20 cellular contexts compared by ENCODE assay signal in the genomic region with DNA sequence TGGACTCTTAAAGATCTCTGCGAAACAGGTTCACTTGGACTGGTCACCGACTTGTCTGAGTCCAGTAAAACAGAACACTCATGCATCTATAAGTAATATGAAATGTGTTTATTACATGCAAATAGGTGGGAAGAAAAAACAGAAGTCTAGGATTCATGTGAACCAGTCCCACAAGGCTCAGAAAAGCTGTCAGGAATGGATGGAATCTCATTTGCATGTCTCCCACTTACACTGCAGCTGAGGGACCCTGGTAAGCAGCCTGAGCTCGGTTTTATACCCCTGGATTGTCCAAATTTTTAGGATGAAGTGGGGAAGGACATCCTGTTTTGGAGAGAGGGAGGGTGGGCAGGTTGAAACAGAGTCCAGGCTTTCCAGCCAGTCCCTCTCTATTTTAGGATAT.
"Had no signal": no experiment of that assay in that cellular context is flagged by ENCODE, and none has a peak within 500 bp of the region (broad histone marks: within the 10 kb centered on the region; RNA-seq: fewer than 3 reads in every experiment).

No MANE protein-coding gene starts in this region.

- FAIRE-seq: RCC 7860 had no signal

- H3K9me3 ChIP-seq: SJSA1 had no signal

- H3K4me3 ChIP-seq: SJSA1, SK-N-MC had no signal

- H3K4me1 ChIP-seq: SJSA1 had no signal

- DNase-seq: KBM-7, MV-4-11, NCI-H1048, NCI-H1105, NCI-H1417, NCI-H1436 treated with DMSO at 0.1 percent for 48 hours, NCI-H1694, NCI-H187 treated with DMSO at 0.1 percent for 48 hours, NCI-H2029 treated with DMSO at 0.1 percent for 48 hours, NCI-H2171 treated with DMSO at 0.1 percent for 48 hours, NCI-H524 treated with DMSO at 0.1 percent for 48 hours, NCI-H69, NCI-H774, Right ventricle myocardium superior, RPMI8226, SIG-M5, SW 1271 had no signal

- H3K27ac ChIP-seq: SJSA1, SK-N-MC had no signal

- H3K27me3 ChIP-seq: SJSA1 had no signal

- H3K36me3 ChIP-seq: SJSA1 had no signal
